In genomic region chr5:140403613-140404012, GRCh38 we compare ENCODE assay signal across 1 cellular context.
TF ChIP-seq lines count a peak whose summit lies in the region.

No MANE protein-coding gene starts in this region.

TF ChIP-seq in GM23338, 12 proteins besides CTCF, POLR2A, EP300 and RAD21 (continued from another document):
- TF ChIP-seq ZNF462 (CRISPR knock-in tag; IDR thresholded peaks at IDR 0.05), result no peak
- no peak for TF ChIP-seq EZH2phosphoT487 (IDR thresholded peaks at IDR 0.05; ENCODE audit: unreplicated experiment)
- no peak for TF ChIP-seq ETS1 (IDR thresholded peaks at IDR 0.05)
- no peak for TF ChIP-seq STAT1 (IDR thresholded peaks at IDR 0.05; ENCODE audit: unreplicated experiment)
- no peak for TF ChIP-seq EZH2 (IDR thresholded peaks at IDR 0.05; ENCODE audit: low read depth, unreplicated experiment)
- no peak for TF ChIP-seq CREB1 (CRISPR knock-in tag; IDR thresholded peaks at IDR 0.05; ENCODE audit: low read depth)
- no peak for TF ChIP-seq ZNF114 (CRISPR knock-in tag; IDR thresholded peaks at IDR 0.05)
- no peak for TF ChIP-seq POLR2AphosphoS5 (IDR thresholded peaks at IDR 0.05; ENCODE audit: low read depth)
- TF ChIP-seq REST (IDR thresholded peaks at IDR 0.05; ENCODE audit: unreplicated experiment), result no peak
- TF ChIP-seq ZNF331 (CRISPR knock-in tag; IDR thresholded peaks at IDR 0.05; ENCODE audit: low read depth), result no peak
- TF ChIP-seq NANOG (IDR thresholded peaks at IDR 0.05; ENCODE audit: borderline replicate concordance), result no peak
